Comparison of ENCODE assay signal across 18 cellular contexts in genomic region chr16:50614956-50615727, GRCh38.
"Had no signal": no experiment of that assay in that cellular context is flagged by ENCODE, and none has a peak within 500 bp of the region (broad histone marks: within the 10 kb centered on the region; RNA-seq: fewer than 3 reads in every experiment).

No MANE protein-coding gene starts in this region.

- H3K36me3 Mint-ChIP-seq: activated CD4-positive, alpha-beta memory T cell treated with anti-CD3 and anti-CD28 coated beads for 36 hours; stimulated activated effector memory CD8-positive, alpha-beta T cell treated with anti-CD3 and anti-CD28 coated beads, Interleukin-12 subunit alpha, Interleukin-12 subunit beta, amount 100 ng/mL, for 72 hours had no signal

- H3K4me2 ChIP-seq: neural progenitor cell, smooth muscle cell had no signal

- H3K36me3 ChIP-seq: neural progenitor cell, ovary, upper lobe of right lung had no signal

- H3K27me3 Mint-ChIP-seq: activated CD4-positive, alpha-beta memory T cell treated with anti-CD3 and anti-CD28 coated beads for 36 hours; central memory CD8-positive, alpha-beta T cell had no signal

- H2AFZ ChIP-seq: neural progenitor cell had no signal

- H3K4me3 ChIP-seq: lung, mucosa of descending colon, neural progenitor cell, ovary, smooth muscle cell, upper lobe of right lung had no signal

- ATAC-seq: mucosa of descending colon; stimulated activated effector memory CD8-positive, alpha-beta T cell treated with anti-CD3 and anti-CD28 coated beads, Interleukin-12 subunit alpha, Interleukin-12 subunit beta, amount 100 ng/mL, for 72 hours; upper lobe of right lung had no signal

- H3K9ac ChIP-seq: neural progenitor cell had no signal

- H3K27ac Mint-ChIP-seq: activated CD4-positive, alpha-beta memory T cell treated with anti-CD3 and anti-CD28 coated beads for 36 hours; dendritic cell treated with granulocyte-macrophage colony-stimulating factor and Interleukin-4, amounts not matched to agents 40 ng/mL and 50 ng/mL, for 4 days; neural progenitor cell had no signal

- H3K9me3 ChIP-seq: mucosa of descending colon, ovary, upper lobe of right lung had no signal

- DNase-seq: activated CD4-positive, alpha-beta memory T cell treated with anti-CD3 and anti-CD28 coated beads for 36 hours; activated CD4-positive, alpha-beta T cell treated with anti-CD3 and anti-CD28 coated beads for 1 hour; activated CD8-positive, alpha-beta memory T cell treated with anti-CD3 and anti-CD28 coated beads, Interleukin-2, amount 50 U/mL, for 4 hours; activated naive CD4-positive, alpha-beta T cell treated with Interleukin-2 at 50 U/mL for 16 hours; erythroblast; left cardiac atrium; mucosa of descending colon; ovary; retina; substantia nigra; T-helper 9 cell; upper lobe of right lung had no signal

- H3K27me3 ChIP-seq: ovary, upper lobe of right lung had no signal

- H3K4me3 Mint-ChIP-seq: activated CD4-positive, alpha-beta memory T cell treated with anti-CD3 and anti-CD28 coated beads for 36 hours; central memory CD8-positive, alpha-beta T cell; dendritic cell treated with granulocyte-macrophage colony-stimulating factor and Interleukin-4, amounts not matched to agents 40 ng/mL and 50 ng/mL, for 4 days; neural progenitor cell; stimulated activated effector memory CD8-positive, alpha-beta T cell treated with anti-CD3 and anti-CD28 coated beads, Interleukin-12 subunit alpha, Interleukin-12 subunit beta, amount 100 ng/mL, for 72 hours had no signal

- H3K27ac ChIP-seq: neural progenitor cell, upper lobe of right lung had no signal
